8 cellular contexts compared by ENCODE assay signal in genomic region chr12:26114720-26115406, GRCh38. TPM values are rescaled to one million over a fixed set of nuclear protein-coding genes. Genes with fewer than 3 reads are reported as not detected.
DNase-seq lines count a peak whose midpoint lies in the region; ATAC-seq and TF ChIP-seq lines count a peak whose summit lies in the region.

No MANE protein-coding gene starts in this region.

- peaks cover 48 to 53% (median 52%) of the 10 kb centered on the region in 3 donors for H3K4me1 Mint-ChIP-seq in IgD-negative memory B cell

- POLR2A ChIA-PET in A673 (lab: Charles Lee; ENCODE audit: low non-redundant PET), result interaction anchor here (0.6 kb wide), 1 partner anchor 537 kb away, joined by 3 read pairs; no protein-coding TSS in a partner anchor

- no peak for DNase-seq in A673 (ENCODE audit: low spot score)
- DNase-seq in stimulated activated CD4-positive, alpha-beta T cell treated with anti-CD3 and anti-CD28 coated beads, Interleukin-2, amount 100 ng/mL, for 48 hours, result no peak
- no peak for DNase-seq in T1000 (lab: John Stamatoyannopoulos, UW)
- DNase-seq in GM19238 (ENCODE audit: insufficient read length, low spot score), result no peak

- TF ChIP-seq CTCF in A673 (conservative IDR thresholded peaks at IDR 0.05; ENCODE audit: low read depth, low read length), result no peak

- no peak for ATAC-seq in HG03097 (IDR thresholded peaks at IDR 0.05; ENCODE audit: low FRiP score, unreplicated experiment)

- intact Hi-C loops in A673 (cut with micrococcal nuclease; ENCODE audit: unreplicated experiment), result loop anchor here (10.0 kb wide), 1 partner anchor 770 kb away; no protein-coding TSS in a partner anchor

- H3K9ac ChIP-seq in muscle layer of colon (ENCODE audit: low read length), result peak overlapping the region; percentile 77

- CTCF ChIA-PET in A673 (lab: Charles Lee), result interaction anchor here (1.4 kb wide), 1 partner anchor 587 kb away, joined by 3 read pairs; no protein-coding TSS in a partner anchor

- no peaks in the 10 kb centered on the region for H3K27me3 Mint-ChIP-seq in IgD-negative memory B cell

- no peaks in the 10 kb centered on the region for H3K9me3 ChIP-seq in A673 (ENCODE audit: low read depth, low read length, poor library complexity, severe bottlenecking)
- H3K9me3 ChIP-seq in muscle layer of colon (ENCODE audit: low read length), result no peaks in the 10 kb centered on the region

- H3K9me3 Mint-ChIP-seq in IgD-negative memory B cell, result no peaks in the 10 kb centered on the region

- peaks cover 2% of the 10 kb centered on the region for H3K36me3 Mint-ChIP-seq in IgD-negative memory B cell

- H3K4me1 ChIP-seq in A673 (ENCODE audit: insufficient read depth, low read length, poor library complexity, severe bottlenecking), result peaks cover 18% of the 10 kb centered on the region
- H3K4me1 ChIP-seq in muscle layer of colon (ENCODE audit: insufficient read depth, low read length), result peaks cover 42% of the 10 kb centered on the region

- peak overlapping the region; percentile 63 for H3K4me3 ChIP-seq in A673 (ENCODE audit: low read depth, low read length, poor library complexity, severe bottlenecking)
- peak overlapping the region; percentile 22 to 62 for H3K4me3 ChIP-seq in muscle layer of colon (ENCODE audit: low read depth in 1 of 2, low read length in 2 of 2)

- H3K27ac ChIP-seq in A673 (ENCODE audit: low read depth, low read length, poor library complexity, severe bottlenecking) (peak overlapping the region; percentile 67), cingulate gyrus (ENCODE audit: low read depth, low read length) (peak overlapping the region; percentile 98), muscle layer of colon (ENCODE audit: low read depth, low read length) (peak overlapping the region; percentile 96)

- H3K36me3 ChIP-seq in A673 (ENCODE audit: insufficient read depth, low read length, poor library complexity, severe bottlenecking) (no peaks in the 10 kb centered on the region), muscle layer of colon (ENCODE audit: insufficient read depth, low read length) (no peaks in the 10 kb centered on the region)

- no TSS peak for BruUV-seq in A673 (replicated peaks; lab: Mats Ljungman, UMichigan)

- H3K27me3 ChIP-seq in A673 (replicated peaks; ENCODE audit: insufficient read depth, low read depth, low read length, poor library complexity), result no peaks in the 10 kb centered on the region
- no peaks in the 10 kb centered on the region for H3K27me3 ChIP-seq in muscle layer of colon (ENCODE audit: control insufficient read depth in 1 of 2, insufficient read depth in 2 of 2, low read length in 2 of 2)

- peak overlapping the region; percentile 78 to 91 (median 89) for H3K4me3 Mint-ChIP-seq in IgD-negative memory B cell

- H3K27ac Mint-ChIP-seq in IgD-negative memory B cell, result peak overlapping the region; percentile 92 to 97 (median 96)

RNA-seq across cellular contexts. Expression of gene BHLHE41, which starts 10.0 kb away (rescaled TPM):
- 4.3 and 4.8 TPM in 2 replicates for total RNA-seq in A673 (2021)
- 19.0 TPM for polyA plus RNA-seq in IgD-negative memory B cell
